8 cellular contexts compared by ENCODE assay signal in genomic region chr11:64507832-64508375, GRCh38. TPM values are rescaled to one million over a fixed set of nuclear protein-coding genes. Genes with fewer than 3 reads are reported as not detected.
"Had no signal": no experiment of that assay in that cellular context is flagged by ENCODE, and none has a peak within 500 bp of the region (broad histone marks: within the 10 kb centered on the region; RNA-seq: fewer than 3 reads in every experiment).

No MANE protein-coding gene starts in this region.

- ATAC-seq: GM12878 had no signal

- DNase-seq: GDM1, GF-D8 had no signal

- H3K4me3 ChIP-seq: GM12878 had no signal

- FAIRE-seq: G401.6, GM12878, GM12891, GM12892, GM18507, GM19239 had no signal

RNA-seq across cellular contexts. Expression of gene SLC22A11, which starts 47.8 kb away (rescaled TPM):
- total RNA-seq: GM12878 had no signal
